15 cellular contexts compared by ENCODE assay signal in genomic region chr2:174343638-174344455, GRCh38. TPM values are rescaled to one million over a fixed set of nuclear protein-coding genes. Genes with fewer than 3 reads are reported as not detected.
A peak's percentile ranks its signal among the peaks of the same experiment; 100 is the strongest.
DNase-seq lines count a peak whose midpoint lies in the region; ATAC-seq, FAIRE-seq and TF ChIP-seq lines count a peak whose summit lies in the region.
"Had no signal": no experiment of that assay in that cellular context is flagged by ENCODE, and none has a peak within 500 bp of the region (broad histone marks: within the 10 kb centered on the region; RNA-seq: fewer than 3 reads in every experiment).

No MANE protein-coding gene starts in this region.

- H3K27me3 ChIP-seq in ovary = peaks cover 7% of the 10 kb centered on the region

- intact Hi-C loops in ovary (cut with DNase I) = loop anchor here in 2 of 4 donors (5.0 kb wide), 2 partner anchors 937 to 942 kb away; no protein-coding TSS in a partner anchor

- no peak for TF ChIP-seq CTCF in HFFc6 (IDR thresholded peaks at IDR 0.05)
- no peak for TF ChIP-seq CTCF in nephron progenitor cell (IDR thresholded peaks at IDR 0.05)
- no peak for TF ChIP-seq CTCF in ovary (IDR thresholded peaks at IDR 0.05)

- peaks cover 25% of the 10 kb centered on the region for H3K4me1 Mint-ChIP-seq in T-helper 2 cell treated with Interferon-gamma antibody and Interleukin-4, amounts not matched to agents 5 μg/mL and 100 μg/mL, for 36 hours (ENCODE audit: low read depth)
- peaks cover 32% of the 10 kb centered on the region for H3K4me1 Mint-ChIP-seq in HFFc6 (ENCODE audit: low read depth)
- peaks cover 24 to 40% of the 10 kb centered on the region in 2 donors for H3K4me1 Mint-ChIP-seq in effector memory CD8-positive, alpha-beta T cell (ENCODE audit: low read depth in 2 of 2)
- H3K4me1 Mint-ChIP-seq in nephron progenitor cell = peaks cover 47% of the 10 kb centered on the region

- peak overlapping the region; percentile 35 for H3K4me3 Mint-ChIP-seq in T-helper 2 cell treated with Interferon-gamma antibody and Interleukin-4, amounts not matched to agents 5 μg/mL and 100 μg/mL, for 36 hours
- no peak overlapping the region for H3K4me3 Mint-ChIP-seq in HFFc6
- peak overlapping the region; percentile 65 to 81 for H3K4me3 Mint-ChIP-seq in effector memory CD8-positive, alpha-beta T cell
- H3K4me3 Mint-ChIP-seq in nephron progenitor cell = peak overlapping the region; percentile 83

- DNase-seq in T-helper 2 cell treated with Interferon-gamma antibody and Interleukin-4, amounts not matched to agents 5 μg/mL and 100 μg/mL, for 36 hours (ENCODE audit: low spot score) = no peak
- DNase-seq in T-helper 2 cell = no peak
- DNase-seq in HFFc6 = no peak
- no peak for DNase-seq in effector memory CD8-positive, alpha-beta T cell
- DNase-seq in nephron progenitor cell = peak; percentile 44
- DNase-seq in ovary = no peak
- no peak for DNase-seq in RKO (ENCODE audit: low spot score)
- no peak for DNase-seq in frontal cortex (ENCODE audit: low spot score in 2 of 2)
- DNase-seq: cerebellar nuclear complex, immature natural killer cell, NCI-H1092, transverse colon had no signal

- H3K9me3 ChIP-seq in ovary = no peaks in the 10 kb centered on the region
- H3K9me3 ChIP-seq: A549, transverse colon had no signal

- ATAC-seq in effector memory CD8-positive, alpha-beta T cell (replicated peaks) = no peak
- ATAC-seq: A549 had no signal

- no peak for TF ChIP-seq EP300 in ovary (IDR thresholded peaks at IDR 0.05)

- H3K27ac Mint-ChIP-seq in T-helper 2 cell treated with Interferon-gamma antibody and Interleukin-4, amounts not matched to agents 5 μg/mL and 100 μg/mL, for 36 hours = no peak overlapping the region
- peak overlapping the region; percentile 7; the same call in 1 of the 2 replicates for H3K27ac Mint-ChIP-seq in HFFc6
- H3K27ac Mint-ChIP-seq in effector memory CD8-positive, alpha-beta T cell = no peak overlapping the region
- H3K27ac Mint-ChIP-seq in nephron progenitor cell = no peak overlapping the region
- H3K27ac Mint-ChIP-seq: activated T-helper 2 cell treated with anti-CD3 and anti-CD28 coated beads, Interferon-gamma antibody, Interleukin-2, Interleukin-4, amounts not matched to agents 10 μg/mL and 5 μg/mL and 100 μg/mL, durations not matched to agents 14 hours and 24 hours and 36 hours had no signal

- peaks cover 6% of the 10 kb centered on the region for H3K36me3 Mint-ChIP-seq in T-helper 2 cell treated with Interferon-gamma antibody and Interleukin-4, amounts not matched to agents 5 μg/mL and 100 μg/mL, for 36 hours (ENCODE audit: low read depth)
- H3K36me3 Mint-ChIP-seq in HFFc6 (ENCODE audit: low read depth) (peaks cover 7% of the 10 kb centered on the region), nephron progenitor cell (ENCODE audit: low read depth) (peaks cover 18% of the 10 kb centered on the region)
- peaks cover 53% of the 10 kb centered on the region for H3K36me3 Mint-ChIP-seq in effector memory CD8-positive, alpha-beta T cell (ENCODE audit: insufficient read depth)

- H3K9me3 Mint-ChIP-seq in T-helper 2 cell treated with Interferon-gamma antibody and Interleukin-4, amounts not matched to agents 5 μg/mL and 100 μg/mL, for 36 hours = no peaks in the 10 kb centered on the region
- H3K9me3 Mint-ChIP-seq in HFFc6 = no peaks in the 10 kb centered on the region
- no peaks in the 10 kb centered on the region for H3K9me3 Mint-ChIP-seq in effector memory CD8-positive, alpha-beta T cell
- H3K9me3 Mint-ChIP-seq in nephron progenitor cell = no peaks in the 10 kb centered on the region
- H3K9me3 Mint-ChIP-seq: activated T-helper 2 cell treated with anti-CD3 and anti-CD28 coated beads, Interferon-gamma antibody, Interleukin-2, Interleukin-4, amounts not matched to agents 10 μg/mL and 5 μg/mL and 100 μg/mL, durations not matched to agents 14 hours and 24 hours and 36 hours had no signal

- no peak for FAIRE-seq in frontal cortex (lab: Jason Lieb, UNC)
- FAIRE-seq: A549 had no signal

- 13 to 20% (median 14%) methylated on average over 54 to 56 of the region's 56 CpGs for WGBS in ovary, 3 donors

- no peaks in the 10 kb centered on the region for H3K36me3 ChIP-seq in ovary

- no peak overlapping the region for H3K4me3 ChIP-seq in ovary
- H3K4me3 ChIP-seq: A549, transverse colon had no signal

- H3K4me1 ChIP-seq in ovary (ENCODE audit: insufficient read depth) = peaks cover 2% of the 10 kb centered on the region

- TF ChIP-seq POLR2A in ovary (IDR thresholded peaks at IDR 0.05) = no peak

- peaks cover 56% of the 10 kb centered on the region for H3K27me3 Mint-ChIP-seq in T-helper 2 cell treated with Interferon-gamma antibody and Interleukin-4, amounts not matched to agents 5 μg/mL and 100 μg/mL, for 36 hours (ENCODE audit: low read depth)
- H3K27me3 Mint-ChIP-seq in HFFc6 (ENCODE audit: insufficient read depth) = peaks cover 41% of the 10 kb centered on the region
- peaks cover 55 to 65% of the 10 kb centered on the region in 2 donors for H3K27me3 Mint-ChIP-seq in effector memory CD8-positive, alpha-beta T cell
- H3K27me3 Mint-ChIP-seq in nephron progenitor cell (ENCODE audit: low read depth, poor library complexity) = peaks cover 74% of the 10 kb centered on the region

- H3K27ac ChIP-seq in ovary = no peak overlapping the region
- H3K27ac ChIP-seq: A549, transverse colon had no signal

RNA-seq across cellular contexts. Expression of gene SP9, which starts 9.1 kb away (rescaled TPM):
- total RNA-seq in HFFc6 (2021; fragmentation: NEBNext Ultra II Directional; extraction: Animal tissue kit (Norgen Biotek cat#: 25700)) = not detected
- total RNA-seq in ovary = not detected
- polyA plus RNA-seq in ovary = not detected
- total RNA-seq in frontal cortex = 7.7 TPM
- total RNA-seq: activated T-helper 2 cell treated with anti-CD3 and anti-CD28 coated beads, Interferon-gamma antibody, Interleukin-2, Interleukin-4, amounts not matched to agents 10 μg/mL and 5 μg/mL and 100 μg/mL, durations not matched to agents 14 hours and 24 hours and 36 hours; HT-29; transverse colon had no signal
- polyA plus RNA-seq: immature natural killer cell had no signal

RNA-seq across cellular contexts. Expression of gene SCRN3, which starts 51.7 kb away (rescaled TPM):
- 10 to 100 TPM; 23.8 to 30.6 (median 27.1) TPM for total RNA-seq in HFFc6 (2021; fragmentation: NEBNext Ultra II Directional; extraction: Animal tissue kit (Norgen Biotek cat#: 25700))
- 10 to 100 TPM in 6 of 7 donors, 1 to 10 TPM in 1; 8.8 to 23.5 (median 16.5) TPM for total RNA-seq in ovary
- 10 to 100 TPM in 1 of 2 donors, 1 to 10 TPM in 1; 9.7 to 21.1 TPM for polyA plus RNA-seq in ovary
- 42.4 TPM for total RNA-seq in frontal cortex
